Comparison of ENCODE assay signal across 1 cellular context in the genomic region with DNA sequence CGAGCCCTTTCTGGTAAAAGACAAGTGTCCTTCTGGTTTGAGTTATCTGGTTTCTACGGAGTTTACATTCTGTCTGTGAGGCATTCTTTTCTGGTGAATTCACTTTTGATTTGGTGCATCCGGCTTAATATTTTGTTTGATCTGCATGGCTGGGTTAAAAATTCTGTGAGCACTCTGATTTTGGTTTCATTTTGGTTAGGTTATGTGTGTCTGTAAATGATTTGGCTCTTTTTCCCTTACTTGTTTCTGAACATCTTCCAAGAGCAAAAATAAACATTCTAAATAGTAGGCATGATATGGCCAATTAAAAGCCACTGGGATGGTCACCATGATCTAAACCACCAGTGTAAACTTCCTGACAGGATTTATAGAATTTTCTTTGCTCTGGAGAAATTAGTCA.
TF ChIP-seq lines count a peak whose summit lies in the region.

No MANE protein-coding gene starts in this region.

TF ChIP-seq in WTC11, 78 proteins besides CTCF, POLR2A, EP300 and RAD21 (continued from another document):
- TF ChIP-seq, protein P1, sequence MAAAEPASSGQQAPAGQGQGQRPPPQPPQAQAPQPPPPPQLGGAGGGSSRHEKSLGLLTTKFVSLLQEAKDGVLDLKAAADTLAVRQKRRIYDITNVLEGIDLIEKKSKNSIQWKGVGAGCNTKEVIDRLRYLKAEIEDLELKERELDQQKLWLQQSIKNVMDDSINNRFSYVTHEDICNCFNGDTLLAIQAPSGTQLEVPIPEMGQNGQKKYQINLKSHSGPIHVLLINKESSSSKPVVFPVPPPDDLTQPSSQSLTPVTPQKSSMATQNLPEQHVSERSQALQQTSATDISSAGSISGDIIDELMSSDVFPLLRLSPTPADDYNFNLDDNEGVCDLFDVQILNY (CRISPR knock-in tag; IDR thresholded peaks at IDR 0.05) = no peak
- TF ChIP-seq ZNF263 (CRISPR knock-in tag; IDR thresholded peaks at IDR 0.05; ENCODE audit: low read depth) = no peak
- TF ChIP-seq NFATC4 (CRISPR knock-in tag; IDR thresholded peaks at IDR 0.05) = no peak
- TF ChIP-seq RELA (CRISPR knock-in tag; IDR thresholded peaks at IDR 0.05; ENCODE audit: borderline replicate concordance) = no peak
- TF ChIP-seq, protein P2, sequence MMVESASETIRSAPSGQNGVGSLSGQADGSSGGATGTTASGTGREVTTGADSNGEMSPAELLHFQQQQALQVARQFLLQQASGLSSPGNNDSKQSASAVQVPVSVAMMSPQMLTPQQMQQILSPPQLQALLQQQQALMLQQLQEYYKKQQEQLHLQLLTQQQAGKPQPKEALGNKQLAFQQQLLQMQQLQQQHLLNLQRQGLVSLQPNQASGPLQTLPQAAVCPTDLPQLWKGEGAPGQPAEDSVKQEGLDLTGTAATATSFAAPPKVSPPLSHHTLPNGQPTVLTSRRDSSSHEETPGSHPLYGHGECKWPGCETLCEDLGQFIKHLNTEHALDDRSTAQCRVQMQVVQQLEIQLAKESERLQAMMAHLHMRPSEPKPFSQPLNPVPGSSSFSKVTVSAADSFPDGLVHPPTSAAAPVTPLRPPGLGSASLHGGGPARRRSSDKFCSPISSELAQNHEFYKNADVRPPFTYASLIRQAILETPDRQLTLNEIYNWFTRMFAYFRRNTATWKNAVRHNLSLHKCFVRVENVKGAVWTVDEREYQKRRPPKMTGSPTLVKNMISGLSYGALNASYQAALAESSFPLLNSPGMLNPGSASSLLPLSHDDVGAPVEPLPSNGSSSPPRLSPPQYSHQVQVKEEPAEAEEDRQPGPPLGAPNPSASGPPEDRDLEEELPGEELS (CRISPR knock-in tag; IDR thresholded peaks at IDR 0.05) = no peak
- no peak for TF ChIP-seq ZNF317 (CRISPR knock-in tag; IDR thresholded peaks at IDR 0.05; ENCODE audit: borderline replicate concordance, low read depth)
- TF ChIP-seq, protein P3, sequence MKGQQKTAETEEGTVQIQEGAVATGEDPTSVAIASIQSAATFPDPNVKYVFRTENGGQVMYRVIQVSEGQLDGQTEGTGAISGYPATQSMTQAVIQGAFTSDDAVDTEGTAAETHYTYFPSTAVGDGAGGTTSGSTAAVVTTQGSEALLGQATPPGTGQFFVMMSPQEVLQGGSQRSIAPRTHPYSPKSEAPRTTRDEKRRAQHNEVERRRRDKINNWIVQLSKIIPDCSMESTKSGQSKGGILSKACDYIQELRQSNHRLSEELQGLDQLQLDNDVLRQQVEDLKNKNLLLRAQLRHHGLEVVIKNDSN (CRISPR knock-in tag; IDR thresholded peaks at IDR 0.05) = no peak
- no peak for TF ChIP-seq NR2C2 (CRISPR knock-in tag; IDR thresholded peaks at IDR 0.05)
- TF ChIP-seq, protein P4, sequence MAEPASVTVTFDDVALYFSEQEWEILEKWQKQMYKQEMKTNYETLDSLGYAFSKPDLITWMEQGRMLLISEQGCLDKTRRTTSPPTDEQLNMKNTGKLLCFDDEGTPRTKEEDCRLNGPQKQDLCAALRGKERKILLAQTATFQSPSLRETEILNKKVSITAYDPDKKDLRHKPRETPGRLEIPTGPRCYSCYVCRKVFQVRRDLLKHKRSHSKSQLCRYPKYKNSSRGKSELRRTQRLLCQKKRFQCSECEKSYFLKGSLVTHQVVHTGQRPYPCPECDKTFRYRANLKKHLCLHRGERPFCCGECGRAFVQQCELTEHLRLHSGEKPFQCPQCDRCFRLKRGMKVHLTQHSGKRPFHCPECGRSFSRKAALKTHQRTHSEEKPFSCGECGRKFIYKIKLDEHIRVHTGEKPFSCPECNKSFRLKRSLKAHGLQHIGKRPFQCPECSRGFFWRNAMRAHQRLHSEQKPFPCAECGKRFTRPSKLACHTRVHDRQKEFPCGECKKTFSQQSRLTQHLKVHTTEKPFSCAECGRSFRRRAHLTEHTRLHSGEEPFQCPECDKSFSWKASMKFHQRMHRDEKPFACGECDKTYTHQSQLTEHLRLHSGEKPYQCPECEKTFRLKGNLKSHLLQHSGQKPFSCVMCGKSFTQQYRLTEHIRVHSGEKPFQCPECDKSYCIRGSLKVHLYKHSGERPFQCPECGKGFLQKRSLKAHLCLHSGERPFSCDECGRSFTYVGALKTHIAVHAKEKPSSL (CRISPR knock-in tag; conservative IDR thresholded peaks at IDR 0.05) = no peak
